8 cellular contexts compared by ENCODE assay signal in the genomic region with DNA sequence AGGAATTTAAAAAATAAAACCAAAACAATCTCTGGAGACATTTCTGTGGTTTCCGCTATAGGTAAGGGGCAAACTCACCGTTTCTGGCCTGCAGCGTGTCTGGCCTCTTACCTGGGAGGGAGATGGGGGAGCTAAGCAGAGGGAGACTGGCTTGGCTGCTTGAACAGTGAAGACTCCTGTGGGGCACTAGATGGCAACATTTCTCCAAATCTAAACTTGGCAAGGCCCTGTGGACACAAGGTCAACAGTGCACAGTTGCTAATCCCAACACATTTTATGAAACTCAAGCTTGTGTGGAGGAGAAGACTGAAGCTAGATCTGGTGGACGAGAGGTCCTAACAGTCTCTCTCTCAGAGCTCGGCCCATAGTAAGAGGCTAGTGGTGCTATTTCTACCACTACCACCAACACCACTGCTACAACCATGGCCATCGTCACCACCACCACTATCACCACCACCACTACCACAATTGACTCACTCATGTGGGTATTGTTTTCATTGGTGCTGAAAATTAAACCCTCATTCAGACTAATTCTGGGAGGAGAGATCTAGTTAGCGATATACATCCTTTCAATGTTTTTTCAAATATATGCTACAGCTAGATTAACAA. TPM values are rescaled to one million over a fixed set of nuclear protein-coding genes. Genes with fewer than 3 reads are reported as not detected.
A peak's percentile ranks its signal among the peaks of the same experiment; 100 is the strongest.
DNase-seq lines count a peak whose midpoint lies in the region; ATAC-seq lines count a peak whose summit lies in the region.

No MANE protein-coding gene starts in this region.

- peak overlapping the region; percentile 76 for H3K27ac ChIP-seq in stomach smooth muscle (ENCODE audit: low read length)

- no peak for ATAC-seq in GM18519 (IDR thresholded peaks at IDR 0.05; ENCODE audit: low FRiP score, unreplicated experiment)

- no peaks in the 10 kb centered on the region for H3K27me3 ChIP-seq in stomach smooth muscle (ENCODE audit: control insufficient read depth in 1 of 2, insufficient read depth in 2 of 2, low read length in 2 of 2)

- H3K9ac ChIP-seq in stomach smooth muscle (ENCODE audit: low read length in 2 of 2): no peak overlapping the region

- H3K9me3 ChIP-seq in stomach smooth muscle (ENCODE audit: control insufficient read depth in 2 of 2, low read length in 2 of 2): no peaks in the 10 kb centered on the region

- peaks cover 40% of the 10 kb centered on the region for H3K4me1 ChIP-seq in stomach smooth muscle (ENCODE audit: control insufficient read depth, insufficient read depth, low read length)

- peak; percentile 66 for DNase-seq in DMS 273 treated with DMSO at 0.1 percent for 48 hours (lab: John Stamatoyannopoulos, UW)
- DNase-seq in M059J (ENCODE audit: low read depth): peak; percentile 30
- DNase-seq in SW480 (ENCODE audit: low spot score): peak; percentile 70
- peak; percentile 16 for DNase-seq in hepatic stellate cell (ENCODE audit: low spot score)
- DNase-seq in NCI-H187 treated with DMSO at 0.1 percent for 48 hours (lab: John Stamatoyannopoulos, UW): no peak
- no peak for DNase-seq in activated effector memory CD4-positive, alpha-beta T cell treated with Interleukin-2 at 50 U/mL for 16 hours

- H3K4me3 ChIP-seq in stomach smooth muscle (ENCODE audit: low read length in 2 of 2): no peak overlapping the region

- H3K36me3 ChIP-seq in stomach smooth muscle (ENCODE audit: control insufficient read depth in 2 of 2, insufficient read depth in 2 of 2, low read length in 2 of 2): no peaks in the 10 kb centered on the region

RNA-seq across cellular contexts. Expression of gene CDHR3, which starts 28.4 kb away (rescaled TPM):
- total RNA-seq in M059J (2014; rRNA removed; shearing (Covaris generic)): 0.52 and 2.1 TPM in 2 replicates

RNA-seq across cellular contexts. Expression of gene ATXN7L1, which starts 58.3 kb away (rescaled TPM):
- 7.7 and 30.2 TPM in 2 replicates for total RNA-seq in M059J (2014; rRNA removed; shearing (Covaris generic))

Comparison
In these comparisons a context has a peak if more than half of its experiments do, and no peak if none do; other contexts are left out.
1. DNase-seq: peak in DMS 273 treated with DMSO at 0.1 percent for 48 hours (single experiment), M059J (single experiment), SW480 (single experiment) and hepatic stellate cell (single experiment); none in NCI-H187 treated with DMSO at 0.1 percent for 48 hours (single experiment) and activated effector memory CD4-positive, alpha-beta T cell treated with Interleukin-2 at 50 U/mL for 16 hours (single experiment).